In genomic region chr11:66840317-66841091, GRCh38 we compare ENCODE assay signal across 12 cellular contexts. TPM values are rescaled to one million over a fixed set of nuclear protein-coding genes. Genes with fewer than 3 reads are reported as not detected.
A peak's percentile ranks its signal among the peaks of the same experiment; 100 is the strongest.
DNase-seq lines count a peak whose midpoint lies in the region; ATAC-seq and TF ChIP-seq lines count a peak whose summit lies in the region.
"Had no signal": no experiment of that assay in that cellular context is flagged by ENCODE, and none has a peak within 500 bp of the region (broad histone marks: within the 10 kb centered on the region; RNA-seq: fewer than 3 reads in every experiment).

No MANE protein-coding gene starts in this region.

- H3K27ac ChIP-seq in SU-DHL-6 (ENCODE audit: low read depth, low read length), result 0 out of 2 replicates have a peak overlapping the region, but pooled peaks have one; percentile 10
- H3K27ac ChIP-seq in coronary artery, result no peak overlapping the region
- no peak overlapping the region for H3K27ac ChIP-seq in sigmoid colon
- no peak overlapping the region for H3K27ac ChIP-seq in breast epithelium
- no peak overlapping the region for H3K27ac ChIP-seq in colonic mucosa
- H3K27ac ChIP-seq: pancreas had no signal

- H3K9me3 ChIP-seq in SU-DHL-6 (ENCODE audit: insufficient read depth, low read length) (no peaks in the 10 kb centered on the region), sigmoid colon (no peaks in the 10 kb centered on the region), breast epithelium (no peaks in the 10 kb centered on the region), colonic mucosa (no peaks in the 10 kb centered on the region)
- H3K9me3 ChIP-seq: pancreas had no signal

- peak; percentile 30 for DNase-seq in activated T-cell treated with anti-CD3 and anti-CD28 coated beads, Interleukin-2, amount 50 U/mL, for 24 hours
- DNase-seq in activated T-cell treated with anti-CD3 and anti-CD28 coated beads for 4 hours (no peak), coronary artery (ENCODE audit: low spot score) (peak; percentile 72), sigmoid colon (peak; percentile 39), breast epithelium (ENCODE audit: low spot score in 2 of 2) (no peak), colonic mucosa (no peak)
- DNase-seq: NCI-H1048; NCI-H345; pancreas; stimulated activated CD4-positive, alpha-beta T cell treated with anti-CD3 and anti-CD28 coated beads, Interleukin-15, amount 100 ng/mL, for 24 hours had no signal

- peaks cover 10% of the 10 kb centered on the region for H3F3A ChIP-seq in SU-DHL-6 (ENCODE audit: insufficient read depth)

- no peak for TF ChIP-seq CTCF in SU-DHL-6 (IDR thresholded peaks at IDR 0.05; ENCODE audit: insufficient read depth, low read length, poor library complexity, severe bottlenecking)
- no peak for TF ChIP-seq CTCF in coronary artery (IDR thresholded peaks at IDR 0.05)
- no peak for TF ChIP-seq CTCF in sigmoid colon (IDR thresholded peaks at IDR 0.05)
- TF ChIP-seq CTCF in breast epithelium (IDR thresholded peaks at IDR 0.05), result no peak
- no peak for TF ChIP-seq CTCF in colonic mucosa (IDR thresholded peaks at IDR 0.05)

- peaks cover 54% of the 10 kb centered on the region for H3K36me3 Mint-ChIP-seq in activated T-cell treated with anti-CD3 and anti-CD28 coated beads, Interleukin-2, amount 50 U/mL, for 24 hours (ENCODE audit: low read depth)

- H3K4me1 ChIP-seq in sigmoid colon (peaks cover 0 to 36% (median 27%) of the 10 kb centered on the region in 4 donors), breast epithelium (peaks cover 0 to 23% of the 10 kb centered on the region in 2 donors), colonic mucosa (peaks cover 12% of the 10 kb centered on the region)

- peak overlapping the region; percentile 88 for H3K27ac Mint-ChIP-seq in activated T-cell treated with anti-CD3 and anti-CD28 coated beads, Interleukin-2, amount 50 U/mL, for 24 hours

- TF ChIP-seq EP300 in sigmoid colon (IDR thresholded peaks at IDR 0.05), result no peak

- no peak for TF ChIP-seq POLR2A in sigmoid colon (IDR thresholded peaks at IDR 0.05)
- no peak for TF ChIP-seq POLR2A in breast epithelium (IDR thresholded peaks at IDR 0.05)

- no peaks in the 10 kb centered on the region for H4K20me1 ChIP-seq in SU-DHL-6 (ENCODE audit: low read depth, low read length)

- H3K9ac ChIP-seq in SU-DHL-6 (ENCODE audit: low read length) (peak overlapping the region; percentile 19; the same call in 1 of the 2 replicates), colonic mucosa (ENCODE audit: low read depth in 2 of 2, low read length in 2 of 2) (no peak overlapping the region)

- H3K9me3 Mint-ChIP-seq in activated T-cell treated with anti-CD3 and anti-CD28 coated beads, Interleukin-2, amount 50 U/mL, for 24 hours, result no peaks in the 10 kb centered on the region

- H3K79me2 ChIP-seq in SU-DHL-6 (ENCODE audit: insufficient read depth, low read length), result peaks cover 45% of the 10 kb centered on the region

- H3K27me3 ChIP-seq in SU-DHL-6 (ENCODE audit: low read length) (no peaks in the 10 kb centered on the region), sigmoid colon (no peaks in the 10 kb centered on the region), breast epithelium (no peaks in the 10 kb centered on the region), colonic mucosa (no peaks in the 10 kb centered on the region)
- H3K27me3 ChIP-seq: pancreas had no signal

- H3K4me3 ChIP-seq in SU-DHL-6 (ENCODE audit: insufficient read depth, low read length, poor library complexity, severe bottlenecking) (no peak overlapping the region), coronary artery (no peak overlapping the region), sigmoid colon (no peak overlapping the region), breast epithelium (no peak overlapping the region), colonic mucosa (no peak overlapping the region)
- H3K4me3 ChIP-seq: pancreas had no signal

- H3K36me3 ChIP-seq in SU-DHL-6 (ENCODE audit: low read length) (no peaks in the 10 kb centered on the region), sigmoid colon (peaks cover 0 to 9% (median 2%) of the 10 kb centered on the region in 4 donors), breast epithelium (no peaks in the 10 kb centered on the region), colonic mucosa (peaks cover 4% of the 10 kb centered on the region)

- intact Hi-C loops in sigmoid colon (cut with DNase I), result loop anchor here (5.0 kb wide), 1 partner anchor 42 kb away; no protein-coding TSS in a partner anchor
- intact Hi-C loops in breast epithelium (cut with DNase I; ENCODE audit: low total_unique reads), result no loop called here
- intact Hi-C loops in colonic mucosa (cut with DNase I), result no loop called here

- H3K4me2 ChIP-seq in SU-DHL-6 (ENCODE audit: low read depth, low read length, poor library complexity, severe bottlenecking), result peak overlapping the region; percentile 2

- peak overlapping the region; percentile 84 for H3K4me3 Mint-ChIP-seq in activated T-cell treated with anti-CD3 and anti-CD28 coated beads, Interleukin-2, amount 50 U/mL, for 24 hours

- no peaks in the 10 kb centered on the region for H3K27me3 Mint-ChIP-seq in activated T-cell treated with anti-CD3 and anti-CD28 coated beads, Interleukin-2, amount 50 U/mL, for 24 hours

- H3K4me1 Mint-ChIP-seq in activated T-cell treated with anti-CD3 and anti-CD28 coated beads, Interleukin-2, amount 50 U/mL, for 24 hours (ENCODE audit: low read depth), result peaks cover 54% of the 10 kb centered on the region

- no peaks in the 10 kb centered on the region for H3K9me2 ChIP-seq in SU-DHL-6 (replicated peaks; ENCODE audit: insufficient read depth, low read length)

- ATAC-seq in GM21447 (IDR thresholded peaks at IDR 0.05; ENCODE audit: unreplicated experiment), result no peak
- ATAC-seq: pancreas had no signal

- 82 to 93% methylated on average over 4 of the region's 4 CpGs for WGBS in sigmoid colon, 2 donors

- H2AFZ ChIP-seq in SU-DHL-6 (ENCODE audit: low read depth, low read length, severe bottlenecking), result no peak overlapping the region

RNA-seq across cellular contexts. Expression of gene RCE1, which starts 2.7 kb away (rescaled TPM):
- total RNA-seq in sigmoid colon (10 to 100 TPM in 1 of 4 donors, 1 to 10 TPM in 3; 6.1 to 23.0 (median 9.1) TPM), breast epithelium (10 to 100 TPM; 10.7 to 23.9 (median 21.5) TPM), colonic mucosa (10 to 100 TPM; 27.0 to 35.9 TPM)
- polyA plus RNA-seq in sigmoid colon, result 10 to 100 TPM in 1 of 3 donors, 1 to 10 TPM in 2; 7.8 to 21.8 (median 8.3) TPM

RNA-seq across cellular contexts. Expression of gene LRFN4, which starts 16.4 kb away (rescaled TPM):
- total RNA-seq in sigmoid colon (1 to 10 TPM; 4.2 to 6.8 (median 4.4) TPM), breast epithelium (10 to 100 TPM in 2 of 3 donors, 1 to 10 TPM in 1; 5.2 to 14.4 (median 11.7) TPM), colonic mucosa (10 to 100 TPM; 20.7 to 51.7 TPM)
- polyA plus RNA-seq in sigmoid colon, result 10 to 100 TPM in 1 of 3 donors, 1 to 10 TPM in 2; 4.2 to 32.2 (median 8.3) TPM

Comparison
In these comparisons a context has a peak if more than half of its experiments do, and no peak if none do; other contexts are left out.
1. DNase-seq: peak in activated T-cell treated with anti-CD3 and anti-CD28 coated beads, Interleukin-2, amount 50 U/mL, for 24 hours (single experiment), coronary artery (single experiment) and sigmoid colon (single experiment); none in activated T-cell treated with anti-CD3 and anti-CD28 coated beads for 4 hours (single experiment), breast epithelium (0 of 2) and colonic mucosa (single experiment).